Comparison of ENCODE assay signal across 8 cellular contexts in the genomic region with DNA sequence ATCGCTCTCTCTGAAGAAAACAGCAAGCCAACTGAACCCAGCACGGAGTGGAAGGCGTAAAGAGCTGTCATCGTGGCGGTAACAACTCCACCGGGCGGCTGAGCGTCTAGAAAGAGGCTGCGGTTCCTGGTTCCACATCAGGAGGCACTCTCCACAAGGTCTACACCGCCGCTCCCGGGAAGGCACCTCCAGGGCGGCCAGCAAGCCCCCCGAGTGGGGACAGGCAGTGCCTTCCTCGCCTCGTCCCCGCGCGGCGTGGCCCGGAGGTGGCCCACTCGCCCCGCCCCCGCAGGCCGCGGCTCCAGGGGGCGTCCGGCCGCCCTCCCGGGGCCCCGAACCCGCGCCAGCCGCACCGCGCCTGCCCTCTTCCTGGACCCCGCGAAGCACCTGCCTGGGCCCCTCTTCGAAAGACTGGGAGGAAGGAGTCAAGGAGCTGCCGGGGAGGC. TPM values are rescaled to one million over a fixed set of nuclear protein-coding genes. Genes with fewer than 3 reads are reported as not detected.
DNase-seq lines count a peak whose midpoint lies in the region; ATAC-seq, FAIRE-seq and TF ChIP-seq lines count a peak whose summit lies in the region.

No MANE protein-coding gene starts in this region.

- no peak for FAIRE-seq in A549 (lab: Jason Lieb, UNC)
- peak; percentile 70 for FAIRE-seq in GM18507 (lab: Jason Lieb, UNC)

- H3K27me3 ChIP-seq in OCI-LY3 (ENCODE audit: low read depth, low read length) (no peaks in the 10 kb centered on the region), heart left ventricle (no peaks in the 10 kb centered on the region), aorta (ENCODE audit: control insufficient read depth in 1 of 2, insufficient read depth in 2 of 2, low read length in 1 of 2) (no peaks in the 10 kb centered on the region)

- H3K4me1 ChIP-seq in A549 (peaks cover 17% of the 10 kb centered on the region), OCI-LY3 (ENCODE audit: low read length) (peaks cover 7% of the 10 kb centered on the region), heart left ventricle (peaks cover 0 to 22% (median 8%) of the 10 kb centered on the region in 12 donors), aorta (ENCODE audit: control insufficient read depth in 1 of 2, insufficient read depth in 2 of 2, low read length in 2 of 2) (no peaks in the 10 kb centered on the region)

- intact Hi-C loops in heart left ventricle (cut with DNase I) (loop anchor here in 7 of 10 donors (2.0 to 10.0 kb wide), 8 partner anchors 37 to 312 kb away; a partner anchor contains a TSS), posterior vena cava (cut with DNase I) (loop anchor here in 1 of 2 donors (10.0 kb wide), 1 partner anchor 285 kb away; a partner anchor contains a TSS), aorta (cut with DNase I) (loop anchor here in 1 of 2 donors (10.0 kb wide), 1 partner anchor 725 kb away; no protein-coding TSS in a partner anchor)

- H3K27ac ChIP-seq in A549 (peak overlapping the region; percentile 88 to 95), OCI-LY3 (ENCODE audit: low read length) (peak overlapping the region; percentile 71), heart left ventricle (peak overlapping the region; percentile 81 to 96 (median 92)), aorta (ENCODE audit: low read depth in 1 of 2, low read length in 2 of 2) (peak overlapping the region; percentile 38 to 73)

- 0 out of 2 replicates have a peak, but pooled peaks cover 7% of the 10 kb centered on the region for H4K20me1 ChIP-seq in OCI-LY3 (ENCODE audit: insufficient read depth, low read length)

- TF ChIP-seq POLR2A in A549 (IDR thresholded peaks at IDR 0.05; ENCODE audit: low read length) (no peak), heart left ventricle (IDR thresholded peaks at IDR 0.05) (no peak)

- H3K36me3 ChIP-seq in OCI-LY3 (replicated peaks; ENCODE audit: low read depth, low read length) (no peaks in the 10 kb centered on the region), heart left ventricle (no peaks in the 10 kb centered on the region), aorta (ENCODE audit: control insufficient read depth in 1 of 2, insufficient read depth in 2 of 2, low read length in 1 of 2) (no peaks in the 10 kb centered on the region)

- TF ChIP-seq RAD21 in A549 (conservative IDR thresholded peaks at IDR 0.05 in 1 of 2, IDR thresholded peaks at IDR 0.05 in 1 of 2) = no peak

- CTCF ChIA-PET in A549 (lab: Yijun Ruan, JAX) = interaction anchor here (0.6 to 2.1 kb wide), 4 partner anchors 13 to 160 kb away, joined by 3 to 8 read pairs (median 4); no protein-coding TSS in a partner anchor

- H3K4me3 ChIP-seq in A549 (peak overlapping the region; percentile 98), OCI-LY3 (ENCODE audit: low read length) (peak overlapping the region; percentile 94), heart left ventricle (peak overlapping the region; percentile 75 to 99 (median 92)), aorta (ENCODE audit: low read length in 2 of 2) (peak overlapping the region; percentile 70 to 89)

- WGBS in A549 (ENCODE audit: missing lambda C conversion rate) = under 1% methylated on average over 9 of the region's 40 CpGs
- 1 to 2% (median 1%) methylated on average over 14 to 40 of the region's 40 CpGs for WGBS in heart left ventricle, 4 donors
- 0% methylated on average over 22 to 40 of the region's 40 CpGs for WGBS in aorta, 2 donors

- TF ChIP-seq CTCF in A549 (IDR thresholded peaks at IDR 0.05) (peak; percentile 40; the same call in 2 of the 3 replicates), OCI-LY3 (IDR thresholded peaks at IDR 0.05; ENCODE audit: low read depth, low read length) (no peak), heart left ventricle (IDR thresholded peaks at IDR 0.05) (peak in 3 of 12 donors; percentile 11 to 27 (median 16))

- ATAC-seq in A549 (peak; percentile 9 to 55; a peak in 5 of 6 replicates), HG02981 (IDR thresholded peaks at IDR 0.05; ENCODE audit: unreplicated experiment) (peak; percentile 32), heart left ventricle (peak in 3 of 4 donors; percentile 21 to 50 (median 45)), aorta (ENCODE audit: low FRiP score) (peak; percentile 71)

- peaks cover 52% of the 10 kb centered on the region for H3K79me2 ChIP-seq in OCI-LY3 (ENCODE audit: low read length)

- POLR2A ChIA-PET in A549 (lab: Yijun Ruan, JAX) = interaction anchor here (0.5 to 1.6 kb wide), 6 partner anchors 20 to 298 kb away, joined by 3 to 5 read pairs (median 4); a partner anchor contains a TSS

- no peak for TF ChIP-seq EP300 in A549 (IDR thresholded peaks at IDR 0.05)

- peak overlapping the region; percentile 92 for H3K9ac ChIP-seq in OCI-LY3 (ENCODE audit: low read length)

- H3K9me3 ChIP-seq in A549 (no peaks in the 10 kb centered on the region), OCI-LY3 (ENCODE audit: insufficient read depth, low read length) (no peaks in the 10 kb centered on the region), heart left ventricle (no peaks in the 10 kb centered on the region), aorta (ENCODE audit: control insufficient read depth, low read length) (no peaks in the 10 kb centered on the region)

- H3K4me2 ChIP-seq in A549 (peak overlapping the region; percentile 91), OCI-LY3 (ENCODE audit: low read length) (peak overlapping the region; percentile 97)

- DNase-seq in A549 (ENCODE audit: low read depth in 1 of 2, low spot score in 1 of 2) = peak in 1 of 2 experiments; percentile 21
- peak; percentile 15 for DNase-seq in GM18507 (ENCODE audit: extremely low spot score, insufficient read length, low read depth)
- DNase-seq in activated naive CD4-positive, alpha-beta T cell treated with Interleukin-2 at 50 U/mL for 16 hours = peak; percentile 52
- peak in 4 of 5 donors; percentile 19 to 78 (median 49) for DNase-seq in heart left ventricle
- DNase-seq in posterior vena cava (ENCODE audit: low spot score) = peak; percentile 84
- peak; percentile 67 to 84 for DNase-seq in aorta

- H2AFZ ChIP-seq in OCI-LY3 (ENCODE audit: low read depth, low read length) = peak overlapping the region; percentile 82

TF ChIP-seq in A549, 52 proteins besides CTCF, POLR2A, EP300 and RAD21:
- TF ChIP-seq RFX5 (IDR thresholded peaks at IDR 0.05) (no peak), MAFK (IDR thresholded peaks at IDR 0.05; ENCODE audit: partially characterized antibody) (no peak), HOXA7 (CRISPR knock-in tag; IDR thresholded peaks at IDR 0.05) (no peak), PHF8 (IDR thresholded peaks at IDR 0.05; ENCODE audit: borderline replicate concordance, low read depth) (no peak), ESRRA (IDR thresholded peaks at IDR 0.05; ENCODE audit: borderline replicate concordance, low read length) (no peak), TP53 (CRISPR knock-in tag; IDR thresholded peaks at IDR 0.05) (0 out of 2 replicates have a peak, but pooled peaks have one; percentile 17)
- TF ChIP-seq, protein P1, sequence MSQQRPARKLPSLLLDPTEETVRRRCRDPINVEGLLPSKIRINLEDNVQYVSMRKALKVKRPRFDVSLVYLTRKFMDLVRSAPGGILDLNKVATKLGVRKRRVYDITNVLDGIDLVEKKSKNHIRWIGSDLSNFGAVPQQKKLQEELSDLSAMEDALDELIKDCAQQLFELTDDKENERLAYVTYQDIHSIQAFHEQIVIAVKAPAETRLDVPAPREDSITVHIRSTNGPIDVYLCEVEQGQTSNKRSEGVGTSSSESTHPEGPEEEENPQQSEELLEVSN (IDR thresholded peaks at IDR 0.05; ENCODE audit: borderline replicate concordance, low read depth) = no peak

RNA-seq across cellular contexts. Expression of a gene that starts 0.7 kb away (rescaled TPM):
- polyA plus RNA-seq in A549 (2011; rRNA removed) = 8.3 and 11.2 TPM in 2 replicates
- polyA plus RNA-seq in A549 (2012; cell fraction: cytosol; rRNA removed) = 2.1 and 2.2 TPM in 2 replicates
- polyA plus RNA-seq in A549 (2012; cell fraction: nucleus; rRNA removed) = 0.80 and 1.2 TPM in 2 replicates
- polyA plus RNA-seq in A549 (2017; fragmentation: RNase III; extraction: RNeasy Plus Mini Kit Qiagen cat#74134 plus additional on column Dnase treatment) = 8.1 to 9.8 TPM (median 9.7 TPM) in 3 replicates
- 7.9 and 11.7 TPM in 2 replicates for polyA minus RNA-seq in A549 (2011; rRNA and poly(A)+ RNA removed)
- total RNA-seq in heart left ventricle = 10 to 100 TPM in 6 of 9 donors, 1 to 10 TPM in 3; 5.6 to 14.7 (median 10.6) TPM
- 1 to 10 TPM; 2.9 to 4.6 TPM for polyA plus RNA-seq in heart left ventricle
- total RNA-seq in posterior vena cava = 10 to 100 TPM; 11.3 to 15.5 TPM
- total RNA-seq in aorta = 10 to 100 TPM; 11.0 to 11.4 TPM
- polyA plus RNA-seq in aorta = 1 to 10 TPM; 4.2 to 6.0 TPM
